ENCODE assay signal across 9 cellular contexts in the genomic region with DNA sequence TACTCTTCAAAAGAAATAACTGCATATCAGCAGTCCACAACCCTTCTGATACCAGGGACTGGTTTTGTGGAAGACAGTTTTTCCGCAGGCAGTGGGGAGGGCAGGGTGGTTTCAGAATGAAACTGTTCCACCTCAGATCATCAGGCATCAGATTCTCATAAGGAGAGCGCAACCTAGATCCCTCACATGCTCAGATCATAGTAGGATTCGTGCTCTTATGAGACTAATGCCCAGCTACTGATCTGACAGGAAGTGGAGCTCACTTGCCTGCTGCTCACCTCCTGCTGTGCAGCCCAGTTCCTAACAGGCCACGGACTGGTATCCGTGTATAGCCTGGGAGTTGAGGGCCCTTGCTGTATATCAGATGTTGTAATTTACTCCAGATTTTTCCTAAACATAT. TPM values are rescaled to one million over a fixed set of nuclear protein-coding genes. Genes with fewer than 3 reads are reported as not detected.
A peak's percentile ranks its signal among the peaks of the same experiment; 100 is the strongest.
DNase-seq lines count a peak whose midpoint lies in the region; ATAC-seq, FAIRE-seq and TF ChIP-seq lines count a peak whose summit lies in the region.
"Had no signal": no experiment of that assay in that cellular context is flagged by ENCODE, and none has a peak within 500 bp of the region (broad histone marks: within the 10 kb centered on the region; RNA-seq: fewer than 3 reads in every experiment).

No MANE protein-coding gene starts in this region.

- peak overlapping the region in 1 of 2 donors; percentile 11 for H3K27ac ChIP-seq in small intestine (ENCODE audit: low read depth in 1 of 2, low read length in 1 of 2)

- 69 to 84% (median 70%) methylated on average over 5 of the region's 5 CpGs for WGBS in small intestine, 3 donors

- peaks cover 50% of the 10 kb centered on the region for H3K4me1 Mint-ChIP-seq in activated naive CD8-positive, alpha-beta T cell (ENCODE audit: low read depth)
- peaks cover 20% of the 10 kb centered on the region for H3K4me1 Mint-ChIP-seq in type B pancreatic cell (ENCODE audit: unreplicated experiment)

- no peaks in the 10 kb centered on the region for H3K9me3 Mint-ChIP-seq in activated naive CD8-positive, alpha-beta T cell (ENCODE audit: low read depth)
- H3K9me3 Mint-ChIP-seq in type B pancreatic cell: no peaks in the 10 kb centered on the region

- H3K27ac Mint-ChIP-seq in activated naive CD8-positive, alpha-beta T cell: peak overlapping the region; percentile 1
- H3K27ac Mint-ChIP-seq in type B pancreatic cell: no peak overlapping the region

- H3K36me3 Mint-ChIP-seq in activated naive CD8-positive, alpha-beta T cell: peaks cover 11% of the 10 kb centered on the region
- H3K36me3 Mint-ChIP-seq in type B pancreatic cell: peaks cover 20% of the 10 kb centered on the region

- DNase-seq in COLO668 (lab: John Stamatoyannopoulos, UW; ENCODE audit: unreplicated experiment) (peak; percentile 47), small intestine (no peak), hepatic stellate cell (ENCODE audit: low spot score) (no peak), type B pancreatic cell (ENCODE audit: extremely low spot score, unreplicated experiment) (no peak)

- H3K27me3 Mint-ChIP-seq in activated naive CD8-positive, alpha-beta T cell: no peaks in the 10 kb centered on the region
- H3K27me3 Mint-ChIP-seq in type B pancreatic cell: no peaks in the 10 kb centered on the region

- peaks cover 0 to 2% of the 10 kb centered on the region in 2 donors for H3K36me3 ChIP-seq in small intestine (ENCODE audit: control insufficient read depth in 2 of 2, insufficient read depth in 2 of 2, low read length in 2 of 2)

- no peak for FAIRE-seq in small intestine (lab: Jason Lieb, UNC)
- FAIRE-seq: endometrium had no signal

- no peak overlapping the region for H3K4me3 Mint-ChIP-seq in activated naive CD8-positive, alpha-beta T cell
- no peak overlapping the region for H3K4me3 Mint-ChIP-seq in type B pancreatic cell

- H3K4me1 ChIP-seq in small intestine (ENCODE audit: control insufficient read depth in 2 of 2, insufficient read depth in 1 of 2, low read depth in 1 of 2, low read length in 1 of 2): no peaks in the 10 kb centered on the region

- H3K9me3 ChIP-seq in small intestine (ENCODE audit: control insufficient read depth, low read depth): no peaks in the 10 kb centered on the region

- no peaks in the 10 kb centered on the region for H3K27me3 ChIP-seq in small intestine (ENCODE audit: control insufficient read depth in 2 of 2, insufficient read depth in 2 of 2, low read length in 2 of 2)

- no peak for TF ChIP-seq CTCF in type B pancreatic cell (conservative IDR thresholded peaks at IDR 0.05)

- no peak overlapping the region for H3K4me3 ChIP-seq in small intestine (ENCODE audit: low read depth in 1 of 2, low read length in 2 of 2)

- ATAC-seq in GM19452 (IDR thresholded peaks at IDR 0.05; ENCODE audit: unreplicated experiment): peak; percentile 53
- ATAC-seq in HG03442 (IDR thresholded peaks at IDR 0.05; ENCODE audit: unreplicated experiment): peak; percentile 67
- ATAC-seq in HG03469 (IDR thresholded peaks at IDR 0.05; ENCODE audit: unreplicated experiment): no peak

RNA-seq across cellular contexts. Expression of gene RO60, which starts 11.5 kb away (rescaled TPM):
- polyA plus RNA-seq in small intestine: 1 to 10 TPM; 4.0 to 7.3 (median 7.2) TPM
- 56.1 and 90.5 TPM in 2 replicates for total RNA-seq in type B pancreatic cell (ENCODE audit: low replicate concordance)

RNA-seq across cellular contexts. Expression of gene UCHL5, which starts 11.8 kb away (rescaled TPM):
- polyA plus RNA-seq in small intestine: 10 to 100 TPM; 22.6 to 24.3 (median 24.2) TPM
- total RNA-seq in type B pancreatic cell (ENCODE audit: low replicate concordance): 23.8 and 31.3 TPM in 2 replicates

RNA-seq across cellular contexts. Expression of gene GLRX2, which starts 34.3 kb away (rescaled TPM):
- 10 to 100 TPM; 21.0 to 27.3 (median 22.0) TPM for polyA plus RNA-seq in small intestine
- 13.9 and 18.9 TPM in 2 replicates for total RNA-seq in type B pancreatic cell (ENCODE audit: low replicate concordance)

RNA-seq across cellular contexts. Expression of gene CDC73, which starts 50.9 kb away (rescaled TPM):
- 10 to 100 TPM in 2 of 3 donors, 1 to 10 TPM in 1; 7.6 to 14.7 (median 11.6) TPM for polyA plus RNA-seq in small intestine
- 43.3 and 57.5 TPM in 2 replicates for total RNA-seq in type B pancreatic cell (ENCODE audit: low replicate concordance)
